In the genomic region with DNA sequence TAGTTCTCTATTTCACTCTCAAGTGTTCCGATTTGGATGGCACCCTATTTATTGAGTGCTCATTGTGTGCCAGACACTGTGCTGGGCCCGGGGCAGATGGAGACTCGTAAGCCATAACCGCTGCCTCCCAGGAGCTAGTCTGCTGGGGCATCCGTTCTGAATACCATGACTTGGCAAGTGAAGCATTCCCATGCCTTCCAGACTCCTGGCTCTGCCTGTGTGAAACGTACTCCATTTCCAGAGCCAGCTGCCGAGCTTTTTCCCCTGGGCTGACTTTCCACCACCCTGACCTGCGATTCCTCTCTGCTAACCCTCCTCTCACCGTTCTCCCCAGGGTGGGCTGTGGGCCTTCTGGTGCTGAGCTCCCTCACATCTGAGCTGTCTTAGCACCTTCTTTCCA, we compare ENCODE assay signal across 1 cellular context.
TF ChIP-seq lines count a peak whose summit lies in the region.

No MANE protein-coding gene starts in this region.

TF ChIP-seq in H1, 55 proteins besides CTCF, POLR2A, EP300 and RAD21 (continued from another document):
- TF ChIP-seq SRF (IDR thresholded peaks at IDR 0.05; ENCODE audit: low read depth, low read length) (no peak), BACH1 (IDR thresholded peaks at IDR 0.05; ENCODE audit: low read length) (no peak), ATF2 (IDR thresholded peaks at IDR 0.05; ENCODE audit: low read length) (no peak), TBP (IDR thresholded peaks at IDR 0.05; ENCODE audit: low read depth, low read length) (no peak), BRCA1 (IDR thresholded peaks at IDR 0.05; ENCODE audit: low read depth, low read length) (no peak)
